9 cellular contexts compared by ENCODE assay signal in genomic region chr6:33983109-33983475, GRCh38.
A peak's percentile ranks its signal among the peaks of the same experiment; 100 is the strongest.
DNase-seq lines count a peak whose midpoint lies in the region; ATAC-seq, FAIRE-seq and TF ChIP-seq lines count a peak whose summit lies in the region.
"Had no signal": no experiment of that assay in that cellular context is flagged by ENCODE, and none has a peak within 500 bp of the region (broad histone marks: within the 10 kb centered on the region; RNA-seq: fewer than 3 reads in every experiment).

No MANE protein-coding gene starts in this region.

- no peaks in the 10 kb centered on the region for H3K9me3 ChIP-seq in upper lobe of left lung

- H2AK5ac ChIP-seq in mesendoderm (ENCODE audit: low read length) = no peak overlapping the region

- H3K79me1 ChIP-seq in mesendoderm (ENCODE audit: low read length) = no peaks in the 10 kb centered on the region

- peak; percentile 8 for DNase-seq in activated CD8-positive, alpha-beta memory T cell treated with anti-CD3 and anti-CD28 coated beads, Interleukin-2, amount 50 U/mL, for 4 hours
- no peak for DNase-seq in activated CD8-positive, alpha-beta memory T cell treated with anti-CD3 and anti-CD28 coated beads, Interleukin-2, amount 10 ng/mL, durations not matched to agents 7 days and 5 days
- peak; percentile 58 for DNase-seq in SK-MEL-5 (ENCODE audit: low read depth, low spot score)
- DNase-seq in upper lobe of left lung = peak in 1 of 2 donors; percentile 72
- DNase-seq in nucleus accumbens (lab: John Stamatoyannopoulos, UW) = no peak
- no peak for DNase-seq in mesendoderm

- H3K27me3 Mint-ChIP-seq in activated CD8-positive, alpha-beta memory T cell treated with anti-CD3 and anti-CD28 coated beads, Interleukin-2, amount 10 ng/mL, durations not matched to agents 7 days and 5 days = peaks cover 3% of the 10 kb centered on the region

- H3K9ac ChIP-seq in mesendoderm (ENCODE audit: low read length) = no peak overlapping the region

- H3K36me3 Mint-ChIP-seq in activated CD8-positive, alpha-beta memory T cell treated with anti-CD3 and anti-CD28 coated beads, Interleukin-2, amount 10 ng/mL, durations not matched to agents 7 days and 5 days = no peaks in the 10 kb centered on the region

- FAIRE-seq in islet of Langerhans (lab: Jason Lieb, UNC) = peak; percentile 27
- FAIRE-seq: TTC549 had no signal

- H3K4me1 ChIP-seq in upper lobe of left lung (peaks cover 0 to 9% (median 7%) of the 10 kb centered on the region in 4 donors), mesendoderm (ENCODE audit: control insufficient read depth, low read depth, low read length) (no peaks in the 10 kb centered on the region)

- 18 to 25% methylated on average over 10 of the region's 10 CpGs for WGBS in upper lobe of left lung, 2 donors
- WGBS in mesendoderm (ENCODE audit: extremely low coverage, insufficient coverage, low lambda C conversion rate) = no CpG with 5 or more reads among the region's 10 CpGs

- H3K4ac ChIP-seq in mesendoderm (ENCODE audit: low read depth, low read length) = no peak overlapping the region

- H4K5ac ChIP-seq in mesendoderm (ENCODE audit: low read length) = no peak overlapping the region

- no peak for TF ChIP-seq EP300 in upper lobe of left lung (IDR thresholded peaks at IDR 0.05)

- no peaks in the 10 kb centered on the region for H3K79me2 ChIP-seq in mesendoderm (ENCODE audit: control insufficient read depth, insufficient read depth, low read length)

- peak in 1 of 4 donors; percentile 39 for TF ChIP-seq POLR2A in upper lobe of left lung (IDR thresholded peaks at IDR 0.05)

- no peak overlapping the region for H3K23ac ChIP-seq in mesendoderm (ENCODE audit: low read length)

- H3K27ac Mint-ChIP-seq in activated CD8-positive, alpha-beta memory T cell treated with anti-CD3 and anti-CD28 coated beads, Interleukin-2, amount 10 ng/mL, durations not matched to agents 7 days and 5 days = no peak overlapping the region

- H3K4me3 ChIP-seq in upper lobe of left lung = peak overlapping the region in 2 of 4 donors; percentile 2 to 25
- H3K4me3 ChIP-seq in mesendoderm (ENCODE audit: low read length) = no peak overlapping the region

- H2BK15ac ChIP-seq in mesendoderm (replicated peaks; ENCODE audit: low read depth) = no peak overlapping the region

- no peak overlapping the region for H3K56ac ChIP-seq in mesendoderm (ENCODE audit: low read length)

- H2BK5ac ChIP-seq in mesendoderm (ENCODE audit: low read length) = no peak overlapping the region

- no peaks in the 10 kb centered on the region for H3K9me3 Mint-ChIP-seq in activated CD8-positive, alpha-beta memory T cell treated with anti-CD3 and anti-CD28 coated beads, Interleukin-2, amount 10 ng/mL, durations not matched to agents 7 days and 5 days (ENCODE audit: low read depth)

- peaks cover 10% of the 10 kb centered on the region for H3K4me1 Mint-ChIP-seq in activated CD8-positive, alpha-beta memory T cell treated with anti-CD3 and anti-CD28 coated beads, Interleukin-2, amount 10 ng/mL, durations not matched to agents 7 days and 5 days

- peak in 1 of 6 experiments; percentile 11 for TF ChIP-seq CTCF in upper lobe of left lung (IDR thresholded peaks at IDR 0.05)

- H3K27me3 ChIP-seq in upper lobe of left lung (no peaks in the 10 kb centered on the region), mesendoderm (ENCODE audit: insufficient read depth, low read length, poor library complexity) (no peaks in the 10 kb centered on the region)

- no peak overlapping the region for H3K4me2 ChIP-seq in mesendoderm (ENCODE audit: low read length)

- H3K18ac ChIP-seq in mesendoderm (ENCODE audit: low read length) = no peak overlapping the region

- H4K8ac ChIP-seq in mesendoderm (ENCODE audit: low read depth, low read length) = no peak overlapping the region

- CTCF ChIA-PET in activated CD8-positive, alpha-beta memory T cell treated with anti-CD3 and anti-CD28 coated beads, Interleukin-2, amount 10 ng/mL, durations not matched to agents 7 days and 5 days (lab: Charles Lee) = interaction anchor here (1.3 kb wide), 1 partner anchor 24 kb away, joined by 4 read pairs; no protein-coding TSS in a partner anchor

- H2BK120ac ChIP-seq in mesendoderm (ENCODE audit: low read depth, low read length) = no peak overlapping the region

- H3K4me3 Mint-ChIP-seq in activated CD8-positive, alpha-beta memory T cell treated with anti-CD3 and anti-CD28 coated beads, Interleukin-2, amount 10 ng/mL, durations not matched to agents 7 days and 5 days = no peak overlapping the region

- H3K27ac ChIP-seq in upper lobe of left lung = no peak overlapping the region
- no peak overlapping the region for H3K27ac ChIP-seq in mesendoderm (ENCODE audit: low read depth, low read length)

- no peak for ATAC-seq in activated CD8-positive, alpha-beta memory T cell treated with anti-CD3 and anti-CD28 coated beads, Interleukin-2, amount 10 ng/mL, durations not matched to agents 7 days and 5 days
- ATAC-seq in upper lobe of left lung (ENCODE audit: low FRiP score in 2 of 2) = peak; percentile 63 to 72
- no peak for ATAC-seq in HG02642 (IDR thresholded peaks at IDR 0.05; ENCODE audit: poor library complexity, unreplicated experiment)

- no peaks in the 10 kb centered on the region for H3K36me3 ChIP-seq in upper lobe of left lung
- no peaks in the 10 kb centered on the region for H3K36me3 ChIP-seq in mesendoderm (ENCODE audit: control insufficient read depth, insufficient read depth, low read length)

- in situ Hi-C loops in SK-MEL-5 (cut with HindIII; ENCODE audit: low pct_unique_long_range_greater_than_20kb, low sequenced_read_pairs) = no loop called here

Comparison
In these comparisons a context has a peak if more than half of its experiments do, and no peak if none do; other contexts are left out.
1. DNase-seq: peak in activated CD8-positive, alpha-beta memory T cell treated with anti-CD3 and anti-CD28 coated beads, Interleukin-2, amount 50 U/mL, for 4 hours (single experiment) and SK-MEL-5 (single experiment); none in activated CD8-positive, alpha-beta memory T cell treated with anti-CD3 and anti-CD28 coated beads, Interleukin-2, amount 10 ng/mL, durations not matched to agents 7 days and 5 days (single experiment), nucleus accumbens (0 of 56) and mesendoderm (single experiment).
2. ATAC-seq: peak in upper lobe of left lung (2 of 2); none in activated CD8-positive, alpha-beta memory T cell treated with anti-CD3 and anti-CD28 coated beads, Interleukin-2, amount 10 ng/mL, durations not matched to agents 7 days and 5 days (single experiment) and HG02642 (single experiment).